Comparison of ENCODE assay signal across 6 cellular contexts in the genomic region with DNA sequence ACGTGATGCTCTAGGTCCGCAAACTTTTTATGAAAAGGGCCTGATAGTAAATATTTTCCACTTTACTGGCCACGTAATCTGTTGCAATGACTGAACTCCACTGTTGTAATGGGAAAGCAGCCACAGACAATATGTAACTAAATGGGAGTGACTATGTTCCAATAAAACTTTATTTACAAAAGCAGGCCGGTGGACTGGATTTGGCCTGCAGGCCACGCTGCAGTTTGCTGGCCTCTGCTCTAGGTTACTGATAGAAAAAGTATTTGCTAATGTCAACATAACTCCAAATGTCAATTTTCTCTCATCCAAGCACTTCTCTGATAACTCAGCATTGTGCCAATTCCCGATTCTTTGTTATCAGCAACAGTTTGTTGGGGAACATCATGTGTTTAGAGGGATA.
A peak's percentile ranks its signal among the peaks of the same experiment; 100 is the strongest.
DNase-seq lines count a peak whose midpoint lies in the region; ATAC-seq, FAIRE-seq and TF ChIP-seq lines count a peak whose summit lies in the region.
"Not testable (repeated sequence)": the region's sequence is repeated elsewhere in the genome, so short reads cannot be mapped to it uniquely, and the experiment has no call there.

No MANE protein-coding gene starts in this region.

- H3K27ac ChIP-seq in VCaP (peak overlapping the region; percentile 94), coronary artery (peak overlapping the region; percentile 28 to 74), stomach (peak overlapping the region in 3 of 5 donors; percentile 21 to 42 (median 39))

- ATAC-seq in left colon = peak; percentile 59

- peaks cover 0 to 20% (median 8%) of the 10 kb centered on the region in 4 donors for H3K4me1 ChIP-seq in stomach

- not testable (repeated sequence) for H3K4me3 ChIP-seq in coronary artery, stomach

- peak; percentile 44 for FAIRE-seq in HTR-8/SVneo (lab: Jason Lieb, UNC)

- H3K9me3 ChIP-seq in stomach = not testable (repeated sequence)

- intact Hi-C loops in left colon (cut with DNase I, micrococcal nuclease) = loop anchor here in 1 of 2 donors (10.0 kb wide), 1 partner anchor 66 kb away; no protein-coding TSS in a partner anchor
- intact Hi-C loops in stomach (cut with DNase I; ENCODE audit: low total_unique reads) = not testable (repeated sequence)

- not testable (repeated sequence) for H3K36me3 Mint-ChIP-seq in mesothelial cell of epicardium

- not testable (repeated sequence) for H3K4me3 Mint-ChIP-seq in mesothelial cell of epicardium

- TF ChIP-seq POLR2A in stomach (IDR thresholded peaks at IDR 0.05) = not testable (repeated sequence)

- TF ChIP-seq EP300 in stomach (IDR thresholded peaks at IDR 0.05) = not testable (repeated sequence)

- TF ChIP-seq CTCF in VCaP (conservative IDR thresholded peaks at IDR 0.05) = peak; percentile 29; the same call in 1 of the 2 replicates
- not testable (repeated sequence) for TF ChIP-seq CTCF in coronary artery (IDR thresholded peaks at IDR 0.05); mesothelial cell of epicardium (IDR thresholded peaks at IDR 0.05; ENCODE audit: unreplicated experiment); stomach (IDR thresholded peaks at IDR 0.05)

- not testable (repeated sequence) for H3K36me3 ChIP-seq in stomach

- DNase-seq in HTR-8/SVneo (ENCODE audit: insufficient read length, low spot score); coronary artery (ENCODE audit: low spot score); left colon; mesothelial cell of epicardium (ENCODE audit: low spot score in 2 of 2, unreplicated experiment in 2 of 2); stomach: not testable (repeated sequence)

- H3K4me1 Mint-ChIP-seq in mesothelial cell of epicardium = peaks cover 28% of the 10 kb centered on the region

- H3K27me3 ChIP-seq in stomach = not testable (repeated sequence)

- H3K9me3 Mint-ChIP-seq in mesothelial cell of epicardium = not testable (repeated sequence)

- 37 to 71% (median 52%) methylated on average over 6 of the region's 6 CpGs for WGBS in stomach, 5 donors

- not testable (repeated sequence) for H3K27me3 Mint-ChIP-seq in mesothelial cell of epicardium (ENCODE audit: low read depth)

- H3K27ac Mint-ChIP-seq in mesothelial cell of epicardium = peak overlapping the region; percentile 57

Comparison
In these comparisons a context has a peak if more than half of its experiments do, and no peak if none do; other contexts are left out.
1. H3K27ac ChIP-seq: peak in every context shown above with its lines; median percentile 94 in VCaP; 51 in coronary artery; 39 in stomach.